ENCODE assay signal across 13 cellular contexts in genomic region chr13:44301639-44302015, GRCh38.
DNase-seq lines count a peak whose midpoint lies in the region; ATAC-seq and TF ChIP-seq lines count a peak whose summit lies in the region.
"Had no signal": no experiment of that assay in that cellular context is flagged by ENCODE, and none has a peak within 500 bp of the region (broad histone marks: within the 10 kb centered on the region; RNA-seq: fewer than 3 reads in every experiment).

No MANE protein-coding gene starts in this region.

- no peaks in the 10 kb centered on the region for H3K9me3 ChIP-seq in body of pancreas

- peaks cover 23% of the 10 kb centered on the region for H3K4me1 ChIP-seq in body of pancreas

- H3K4me3 Mint-ChIP-seq in stimulated activated naive CD8-positive, alpha-beta T cell treated with anti-CD3 and anti-CD28 coated beads, Interleukin-15, Interleukin-2, amounts not matched to agents 100 ng/mL and 50 ng/mL, for 24 hours, result peak overlapping the region; percentile 33
- no peak overlapping the region for H3K4me3 Mint-ChIP-seq in nephron

- H3K36me3 Mint-ChIP-seq in stimulated activated naive CD8-positive, alpha-beta T cell treated with anti-CD3 and anti-CD28 coated beads, Interleukin-15, Interleukin-2, amounts not matched to agents 100 ng/mL and 50 ng/mL, for 24 hours (ENCODE audit: low read depth), result no peaks in the 10 kb centered on the region
- no peaks in the 10 kb centered on the region for H3K36me3 Mint-ChIP-seq in nephron (ENCODE audit: low read depth)

- peaks cover 45% of the 10 kb centered on the region for H3K4me1 Mint-ChIP-seq in stimulated activated naive CD8-positive, alpha-beta T cell treated with anti-CD3 and anti-CD28 coated beads, Interleukin-15, Interleukin-2, amounts not matched to agents 100 ng/mL and 50 ng/mL, for 24 hours (ENCODE audit: low read depth)
- H3K4me1 Mint-ChIP-seq in nephron, result peaks cover 69% of the 10 kb centered on the region

- no peaks in the 10 kb centered on the region for H3K27me3 ChIP-seq in body of pancreas
- H3K27me3 ChIP-seq: dorsolateral prefrontal cortex had no signal

- peaks cover 8% of the 10 kb centered on the region for H3K27me3 Mint-ChIP-seq in stimulated activated naive CD8-positive, alpha-beta T cell treated with anti-CD3 and anti-CD28 coated beads, Interleukin-15, Interleukin-2, amounts not matched to agents 100 ng/mL and 50 ng/mL, for 24 hours
- peaks cover 4% of the 10 kb centered on the region for H3K27me3 Mint-ChIP-seq in nephron (ENCODE audit: low read depth)

- ATAC-seq in stimulated activated naive CD8-positive, alpha-beta T cell treated with anti-CD3 and anti-CD28 coated beads, Interleukin-15, Interleukin-2, amounts not matched to agents 100 U/mL and 50 U/mL, for 24 hours, result no peak
- ATAC-seq in body of pancreas, result no peak
- no peak for ATAC-seq in GM21390 (IDR thresholded peaks at IDR 0.05; ENCODE audit: unreplicated experiment)
- ATAC-seq in GM18498 (IDR thresholded peaks at IDR 0.05; ENCODE audit: unreplicated experiment), result no peak

- no peak for TF ChIP-seq CTCF in body of pancreas (IDR thresholded peaks at IDR 0.05)
- TF ChIP-seq CTCF in nephron (IDR thresholded peaks at IDR 0.05; ENCODE audit: unreplicated experiment in 3 of 3), result no peak
- TF ChIP-seq CTCF in lower leg skin (IDR thresholded peaks at IDR 0.05), result no peak

- TF ChIP-seq POLR2A in body of pancreas (IDR thresholded peaks at IDR 0.05) (no peak), lower leg skin (IDR thresholded peaks at IDR 0.05) (no peak)

- H3K4me3 ChIP-seq in body of pancreas (no peak overlapping the region), lower leg skin (ENCODE audit: low read depth, poor library complexity, severe bottlenecking) (no peak overlapping the region)
- H3K4me3 ChIP-seq: dorsolateral prefrontal cortex had no signal

- intact Hi-C loops in body of pancreas (cut with DNase I) (no loop called here), lower leg skin (cut with DNase I; ENCODE audit: low total_unique reads) (no loop called here)

- H3K36me3 ChIP-seq in body of pancreas (replicated peaks in 1 of 2; ENCODE audit: insufficient read depth in 1 of 2, low read depth in 2 of 2), result no peaks in the 10 kb centered on the region

- H3K27ac Mint-ChIP-seq in stimulated activated naive CD8-positive, alpha-beta T cell treated with anti-CD3 and anti-CD28 coated beads, Interleukin-15, Interleukin-2, amounts not matched to agents 100 ng/mL and 50 ng/mL, for 24 hours, result peak overlapping the region; percentile 13
- peak overlapping the region; percentile 59 to 84 (median 65) for H3K27ac Mint-ChIP-seq in nephron

- peak overlapping the region in 3 of 4 donors; percentile 70 to 83 (median 73) for H3K27ac ChIP-seq in body of pancreas

- no peaks in the 10 kb centered on the region for H3K9me3 Mint-ChIP-seq in stimulated activated naive CD8-positive, alpha-beta T cell treated with anti-CD3 and anti-CD28 coated beads, Interleukin-15, Interleukin-2, amounts not matched to agents 100 ng/mL and 50 ng/mL, for 24 hours
- no peaks in the 10 kb centered on the region for H3K9me3 Mint-ChIP-seq in nephron

- DNase-seq in stimulated activated naive CD8-positive, alpha-beta T cell treated with anti-CD3 and anti-CD28 coated beads, Interleukin-15, Interleukin-2, amounts not matched to agents 100 U/mL and 50 U/mL, for 24 hours, result no peak
- DNase-seq in body of pancreas (no peak), lower leg skin (ENCODE audit: low spot score in 2 of 2) (no peak), NCI-H2196 (lab: John Stamatoyannopoulos, UW; ENCODE audit: unreplicated experiment) (no peak)
- DNase-seq: activated CD8-positive, alpha-beta memory T cell treated with anti-CD3 and anti-CD28 coated beads, Interleukin-2, amount 50 U/mL, for 4 hours; dorsolateral prefrontal cortex; NCI-H146; occipital lobe; OCI-M1 had no signal

- 72 to 81% methylated on average over 4 of the region's 4 CpGs for WGBS in body of pancreas, 2 donors
- WGBS in lower leg skin, 2 donors, result 80 to 95% methylated on average over 4 of the region's 4 CpGs
